22 cellular contexts compared by ENCODE assay signal in the genomic region with DNA sequence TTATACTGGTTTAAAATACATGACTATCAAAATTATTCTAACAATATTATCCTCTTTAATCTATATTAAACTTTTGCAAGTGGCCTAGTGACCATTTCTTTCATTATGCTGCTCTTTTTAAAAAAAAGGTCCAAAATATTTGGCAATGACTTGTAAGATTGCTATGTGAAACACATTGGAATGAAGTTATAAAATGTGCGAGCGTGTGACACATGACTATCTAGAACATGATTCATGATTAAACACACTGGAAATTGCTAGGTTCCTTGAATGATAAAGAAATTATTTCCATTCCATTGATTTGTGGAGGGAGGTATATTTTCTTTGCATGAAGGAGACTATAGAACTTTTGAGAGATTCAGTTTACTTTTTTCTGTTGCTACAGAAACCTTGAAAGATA.
DNase-seq lines count a peak whose midpoint lies in the region; ATAC-seq, FAIRE-seq and TF ChIP-seq lines count a peak whose summit lies in the region.
"Had no signal": no experiment of that assay in that cellular context is flagged by ENCODE, and none has a peak within 500 bp of the region (broad histone marks: within the 10 kb centered on the region; RNA-seq: fewer than 3 reads in every experiment).

No MANE protein-coding gene starts in this region.

- POLR2A ChIA-PET in IMR-90 (lab: Charles Lee; ENCODE audit: unreplicated experiment), result no interaction called here

- peak overlapping the region; percentile 65; the same call in 1 of the 2 replicates for H4K5ac ChIP-seq in IMR-90 (ENCODE audit: low read depth, low read length)

- H3K27me3 Mint-ChIP-seq in astrocyte (ENCODE audit: low read depth, unreplicated experiment), result no peaks in the 10 kb centered on the region
- H3K27me3 Mint-ChIP-seq: activated naive CD8-positive, alpha-beta T cell treated with anti-CD3 and anti-CD28 coated beads for 36 hours; B cell had no signal

- no peaks in the 10 kb centered on the region for H3K9me3 ChIP-seq in IMR-90 (ENCODE audit: control insufficient read depth, insufficient read depth, low read length)
- H3K9me3 ChIP-seq in astrocyte (ENCODE audit: insufficient read depth, low read depth, low read length), result no peaks in the 10 kb centered on the region
- H3K9me3 ChIP-seq: gastrocnemius medialis, SJCRH30 had no signal

- no peaks in the 10 kb centered on the region for H3K9me3 Mint-ChIP-seq in astrocyte (ENCODE audit: unreplicated experiment)

- dilution Hi-C loops in IMR-90 (cut with HindIII; ENCODE audit: low sequenced_read_pairs, unreplicated experiment), result no loop called here

- ATAC-seq in IMR-90 (ENCODE audit: low read depth), result peak; percentile 30
- ATAC-seq: gastrocnemius medialis; stimulated activated naive CD8-positive, alpha-beta T cell treated with anti-CD3 and anti-CD28 coated beads, Interleukin-15, Interleukin-2, amounts not matched to agents 100 U/mL and 50 U/mL, for 24 hours had no signal

- peaks cover 3% of the 10 kb centered on the region for H3K4me1 Mint-ChIP-seq in astrocyte (ENCODE audit: low read depth, unreplicated experiment)
- H3K4me1 Mint-ChIP-seq: activated naive CD8-positive, alpha-beta T cell treated with anti-CD3 and anti-CD28 coated beads for 36 hours; B cell had no signal

- H2AFZ ChIP-seq in IMR-90 (replicated peaks; ENCODE audit: low read length, poor library complexity), result no peak overlapping the region
- no peak overlapping the region for H2AFZ ChIP-seq in astrocyte (ENCODE audit: low read depth, low read length)

- H2BK120ac ChIP-seq in IMR-90 (ENCODE audit: low read depth, low read length), result peak overlapping the region; percentile 93

- no peak overlapping the region for H3K27ac Mint-ChIP-seq in astrocyte (ENCODE audit: unreplicated experiment)
- H3K27ac Mint-ChIP-seq: activated naive CD8-positive, alpha-beta T cell treated with anti-CD3 and anti-CD28 coated beads for 36 hours; B cell had no signal

- no peak overlapping the region; the same call in 1 of the 2 replicates for H3K23ac ChIP-seq in IMR-90 (ENCODE audit: low read depth, low read length)

- H3K79me1 ChIP-seq in IMR-90 (ENCODE audit: low read depth in 1 of 2, low read length in 2 of 2), result no peaks in the 10 kb centered on the region

- H3K4me1 ChIP-seq in IMR-90 (ENCODE audit: control insufficient read depth, insufficient read depth, low read length), result peaks cover 4% of the 10 kb centered on the region
- H3K4me1 ChIP-seq in astrocyte (ENCODE audit: insufficient read depth, low read length), result no peaks in the 10 kb centered on the region
- H3K4me1 ChIP-seq: gastrocnemius medialis, lower lobe of right lung had no signal

- H3K27ac ChIP-seq in IMR-90 (ENCODE audit: insufficient read depth, low read length), result peak overlapping the region; percentile 89; the same call in 1 of the 2 replicates
- peak overlapping the region; percentile 42 for H3K27ac ChIP-seq in astrocyte (ENCODE audit: low read depth, low read length)
- H3K27ac ChIP-seq: cardiac muscle cell, gastrocnemius medialis, lower lobe of right lung, SJCRH30 had no signal

- H2AK5ac ChIP-seq in IMR-90 (ENCODE audit: low read depth, low read length), result no peak overlapping the region

- H3K14ac ChIP-seq in IMR-90 (replicated peaks; ENCODE audit: low read depth, low read length), result 0 out of 2 replicates have a peak overlapping the region, but pooled peaks have one; percentile 65

- no peaks in the 10 kb centered on the region for H3K36me3 ChIP-seq in IMR-90 (ENCODE audit: control insufficient read depth, insufficient read depth, low read length)
- no peaks in the 10 kb centered on the region for H3K36me3 ChIP-seq in astrocyte (ENCODE audit: insufficient read depth, low read length)
- H3K36me3 ChIP-seq: cardiac muscle cell, gastrocnemius medialis, lower lobe of right lung, SJCRH30 had no signal

- BruUV-seq in IMR-90 (replicated peaks; lab: Mats Ljungman, UMichigan), result no TSS peak

- H3K56ac ChIP-seq in IMR-90 (ENCODE audit: extremely low read depth, insufficient read depth, low read length), result no peak overlapping the region

- H3K9ac ChIP-seq in IMR-90 (ENCODE audit: low read depth, low read length), result no peak overlapping the region
- H3K9ac ChIP-seq in astrocyte (ENCODE audit: low read length), result no peak overlapping the region

- no peaks in the 10 kb centered on the region; the same call in 1 of the 2 replicates for H3K9me1 ChIP-seq in IMR-90 (ENCODE audit: insufficient read depth, low read length)

- H4K20me1 ChIP-seq in IMR-90 (ENCODE audit: insufficient read depth, low read length), result no peaks in the 10 kb centered on the region
- H4K20me1 ChIP-seq in astrocyte (ENCODE audit: insufficient read depth, low read length), result no peaks in the 10 kb centered on the region

- no peaks in the 10 kb centered on the region for H3K36me3 Mint-ChIP-seq in astrocyte (ENCODE audit: low read depth, unreplicated experiment)
- H3K36me3 Mint-ChIP-seq: activated naive CD8-positive, alpha-beta T cell treated with anti-CD3 and anti-CD28 coated beads for 36 hours had no signal

- intact Hi-C loops in IMR-90 (cut with micrococcal nuclease), result no loop called here

- no peak overlapping the region for H2AK9ac ChIP-seq in IMR-90 (replicated peaks; ENCODE audit: low read depth, low read length, poor library complexity)

- TF ChIP-seq RAD21 in IMR-90 (IDR thresholded peaks at IDR 0.05; ENCODE audit: low read length), result no peak

- H2BK5ac ChIP-seq in IMR-90 (ENCODE audit: low read depth, low read length, poor library complexity, severe bottlenecking), result peak overlapping the region; percentile 93

- peak overlapping the region; percentile 89 for H4K91ac ChIP-seq in IMR-90 (ENCODE audit: insufficient read depth, low read depth, low read length)

- H4K8ac ChIP-seq in IMR-90 (ENCODE audit: low read depth in 2 of 2, low read length in 2 of 2), result peak overlapping the region in 1 of 2 experiments; percentile 88; a peak in 3 of 4 replicates

- no CpG with 5 or more reads among the region's 2 CpGs for WGBS in IMR-90 (ENCODE audit: extremely low coverage in 2 of 2, insufficient read length in 1 of 2), 2 experiments

- 0 out of 3 replicates have a peak overlapping the region, but pooled peaks have one; percentile 16 for H2BK15ac ChIP-seq in IMR-90 (ENCODE audit: low read depth, low read length)

- TF ChIP-seq CTCF in IMR-90 (conservative IDR thresholded peaks at IDR 0.05; ENCODE audit: low read depth, low read length) (no peak), astrocyte (IDR thresholded peaks at IDR 0.05; ENCODE audit: insufficient read depth, low read depth, low read length) (no peak), fibroblast of mammary gland (conservative IDR thresholded peaks at IDR 0.05; ENCODE audit: control insufficient read depth, insufficient read depth, low read depth, low read length) (no peak)

- in situ Hi-C loops in IMR-90 (cut with MboI; ENCODE audit: low sequenced_read_pairs), result no loop called here

- TF ChIP-seq POLR2A in IMR-90 (IDR thresholded peaks at IDR 0.05; ENCODE audit: low read depth, low read length), result no peak

- no peaks in the 10 kb centered on the region for H3K79me2 ChIP-seq in astrocyte (ENCODE audit: insufficient read depth, low read length)

- no peaks in the 10 kb centered on the region for H3K27me3 ChIP-seq in IMR-90 (ENCODE audit: control insufficient read depth, insufficient read depth, low read length)
- no peaks in the 10 kb centered on the region for H3K27me3 ChIP-seq in astrocyte (ENCODE audit: insufficient read depth, low read length)
- H3K27me3 ChIP-seq: cardiac muscle cell, gastrocnemius medialis, SJCRH30 had no signal

- no peak overlapping the region for H3K4me3 Mint-ChIP-seq in astrocyte (ENCODE audit: unreplicated experiment)
- H3K4me3 Mint-ChIP-seq: activated naive CD8-positive, alpha-beta T cell treated with anti-CD3 and anti-CD28 coated beads for 36 hours; B cell had no signal

- H3K4ac ChIP-seq in IMR-90 (ENCODE audit: low read depth, low read length), result peak overlapping the region; percentile 86

- peak overlapping the region; percentile 88; the same call in 1 of the 2 replicates for H3K18ac ChIP-seq in IMR-90 (ENCODE audit: low read depth, low read length)

- FAIRE-seq in astrocyte (lab: Jason Lieb, UNC) (no peak), HTR-8/SVneo (lab: Jason Lieb, UNC) (no peak)
- FAIRE-seq: endothelial cell of umbilical vein, GM19239, keratinocyte had no signal

- no peak overlapping the region for H3K4me3 ChIP-seq in IMR-90 (ENCODE audit: insufficient read depth, low read depth, low read length)
- H3K4me3 ChIP-seq in astrocyte (ENCODE audit: insufficient read depth, low read depth, low read length), result no peak overlapping the region
- no peak overlapping the region for H3K4me3 ChIP-seq in fibroblast of mammary gland (ENCODE audit: control insufficient read depth, low read depth, low read length)
- H3K4me3 ChIP-seq: cardiac muscle cell, gastrocnemius medialis, lower lobe of right lung, SJCRH30 had no signal

- H2BK20ac ChIP-seq in IMR-90 (ENCODE audit: low read depth, low read length), result peak overlapping the region; percentile 95; the same call in 1 of the 2 replicates

- H3K4me2 ChIP-seq in IMR-90 (ENCODE audit: low read depth, low read length), result no peak overlapping the region
- peak overlapping the region; percentile 22 for H3K4me2 ChIP-seq in astrocyte (ENCODE audit: low read length)

- DNase-seq in IMR-90 (peak; percentile 69), astrocyte (ENCODE audit: low read depth) (peak; percentile 51), fibroblast of mammary gland (ENCODE audit: low read depth) (peak; percentile 2), HTR-8/SVneo (ENCODE audit: insufficient read length, low spot score) (no peak), activated gamma-delta T cell treated with Interleukin-2 at 50 U/mL for 16 hours (no peak), hippocampal formation (lab: John Stamatoyannopoulos, UW) (no peak), D341Med (ENCODE audit: low spot score) (no peak)
- DNase-seq: activated CD4-positive, alpha-beta T cell treated with anti-CD3 and anti-CD28 coated beads for 48 hours; activated naive CD8-positive, alpha-beta T cell treated with anti-CD3 and anti-CD28 coated beads for 36 hours; COR-L47; gastrocnemius medialis; Karpas-422; lower lobe of right lung; NCI-H2227 treated with DMSO at 0.1 percent for 48 hours; SJCRH30; stimulated activated CD4-positive, alpha-beta T cell treated with anti-CD3 and anti-CD28 coated beads, Interleukin-4, amount 100 ng/mL, for 24 hours; stimulated activated naive CD8-positive, alpha-beta T cell treated with anti-CD3 and anti-CD28 coated beads, Interleukin-15, Interleukin-2, amounts not matched to agents 100 U/mL and 50 U/mL, for 24 hours had no signal

- CTCF ChIA-PET in IMR-90 (lab: Yijun Ruan, JAX), result no interaction called here

TF ChIP-seq in IMR-90, 13 proteins besides CTCF, POLR2A, EP300 and RAD21 (continues in another document):
- TF ChIP-seq SMC3 (IDR thresholded peaks at IDR 0.05; ENCODE audit: low read depth, low read length) (no peak), MXI1 (IDR thresholded peaks at IDR 0.05; ENCODE audit: borderline replicate concordance, low read depth, low read length) (no peak), FOS (IDR thresholded peaks at IDR 0.05; ENCODE audit: low read depth, low read length) (no peak), NFE2L2 (IDR thresholded peaks at IDR 0.05; ENCODE audit: low read depth, low read length) (no peak), MAZ (IDR thresholded peaks at IDR 0.05; ENCODE audit: borderline replicate concordance, low read depth, low read length) (no peak)

Comparison
In these comparisons a context has a peak if more than half of its experiments do, and no peak if none do; other contexts are left out.
1. DNase-seq: peak in IMR-90 (single experiment), astrocyte (single experiment) and fibroblast of mammary gland (single experiment); none in HTR-8/SVneo (single experiment), activated gamma-delta T cell treated with Interleukin-2 at 50 U/mL for 16 hours (single experiment), hippocampal formation (0 of 2) and D341Med (single experiment).